Comparison of ENCODE assay signal across 9 cellular contexts in the genomic region with DNA sequence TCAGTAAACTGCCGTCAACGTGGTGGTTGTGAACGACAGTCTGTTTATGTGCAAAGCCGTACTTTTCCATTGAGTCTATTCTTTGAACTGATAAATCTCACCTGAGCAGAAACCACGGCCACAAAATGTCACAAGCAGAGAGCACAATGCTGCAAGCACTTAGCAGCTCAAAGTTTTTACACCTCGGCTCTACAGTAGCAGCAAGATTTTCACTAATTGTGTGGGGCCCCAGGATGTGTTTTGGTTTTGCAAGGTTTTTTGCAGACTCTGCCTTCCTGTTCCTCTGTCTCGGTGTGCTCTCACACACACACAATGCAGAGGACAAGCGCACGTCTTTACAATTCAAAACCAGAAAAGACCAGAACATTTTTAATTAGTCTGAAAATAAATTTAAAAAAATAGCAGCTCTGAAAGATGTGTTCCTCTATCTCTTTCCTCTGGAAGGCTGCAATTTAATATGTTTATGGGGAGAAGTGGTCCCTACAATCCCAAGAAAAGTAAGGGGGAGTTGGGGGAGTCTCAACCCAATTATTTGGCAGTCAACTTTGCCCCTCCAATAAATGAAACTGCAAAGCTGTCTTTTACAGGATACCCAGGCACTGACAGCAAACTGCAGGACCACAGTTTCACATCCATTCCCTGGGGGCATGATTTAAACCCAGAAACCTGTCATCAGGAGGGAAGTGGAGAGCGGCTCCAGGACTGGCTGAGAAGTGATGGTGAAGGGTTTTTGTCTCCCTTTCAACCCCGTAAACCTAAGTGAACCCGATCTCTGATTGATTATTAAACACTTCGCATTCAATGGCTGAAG.
A peak's percentile ranks its signal among the peaks of the same experiment; 100 is the strongest.
DNase-seq lines count a peak whose midpoint lies in the region; ATAC-seq and TF ChIP-seq lines count a peak whose summit lies in the region.
"Had no signal": no experiment of that assay in that cellular context is flagged by ENCODE, and none has a peak within 500 bp of the region (broad histone marks: within the 10 kb centered on the region; RNA-seq: fewer than 3 reads in every experiment).

No MANE protein-coding gene starts in this region.

- no peaks in the 10 kb centered on the region for H3K9me3 ChIP-seq in right lobe of liver
- H3K9me3 ChIP-seq in testis: no peaks in the 10 kb centered on the region
- H3K9me3 ChIP-seq: adrenal gland had no signal

- intact Hi-C loops in left ventricle myocardium superior (cut with micrococcal nuclease) (no loop called here), Right ventricle myocardium superior (cut with DNase I) (no loop called here), right lobe of liver (cut with DNase I) (no loop called here), testis (cut with DNase I; ENCODE audit: low total_unique reads) (no loop called here)
- intact Hi-C loops in activated CD4-positive, alpha-beta T cell treated with anti-CD3 and anti-CD28 coated beads, Interleukin-2, amount 10 ng/mL, durations not matched to agents 24 days and 14 days (cut with micrococcal nuclease): loop anchor here (1.0 kb wide), 3 partner anchors 8 to 75 kb away; no protein-coding TSS in a partner anchor

- peaks cover 67% of the 10 kb centered on the region for H3K4me1 Mint-ChIP-seq in activated CD4-positive, alpha-beta T cell treated with anti-CD3 and anti-CD28 coated beads, Interleukin-2, amount 10 ng/mL, durations not matched to agents 24 days and 14 days

- H3K27me3 ChIP-seq in right lobe of liver (no peaks in the 10 kb centered on the region), testis (no peaks in the 10 kb centered on the region)
- H3K27me3 ChIP-seq: adrenal gland had no signal

- H3K4me1 ChIP-seq in right lobe of liver (peaks cover 0 to 14% (median 0%) of the 10 kb centered on the region in 4 donors), testis (peaks cover 4% of the 10 kb centered on the region)

- H3K9me3 Mint-ChIP-seq in activated CD4-positive, alpha-beta T cell treated with anti-CD3 and anti-CD28 coated beads, Interleukin-2, amount 10 ng/mL, durations not matched to agents 24 days and 14 days: peaks cover 4% of the 10 kb centered on the region

- peak; percentile 30 for ATAC-seq in left ventricle myocardium superior
- ATAC-seq in Right ventricle myocardium superior (ENCODE audit: poor library complexity): no peak
- peak; percentile 64 for ATAC-seq in HG03280 (IDR thresholded peaks at IDR 0.05; ENCODE audit: unreplicated experiment)
- ATAC-seq in right lobe of liver: peak; percentile 51 to 71 (median 58)

- no peak for TF ChIP-seq POLR2A in right lobe of liver (IDR thresholded peaks at IDR 0.05)
- TF ChIP-seq POLR2A in testis (IDR thresholded peaks at IDR 0.05): no peak

- peak overlapping the region; percentile 79 for H3K27ac Mint-ChIP-seq in activated CD4-positive, alpha-beta T cell treated with anti-CD3 and anti-CD28 coated beads, Interleukin-2, amount 10 ng/mL, durations not matched to agents 24 days and 14 days

- no peaks in the 10 kb centered on the region for H3K27me3 Mint-ChIP-seq in activated CD4-positive, alpha-beta T cell treated with anti-CD3 and anti-CD28 coated beads, Interleukin-2, amount 10 ng/mL, durations not matched to agents 24 days and 14 days

- WGBS in right lobe of liver (ENCODE audit: insufficient coverage, low coverage, low lambda C conversion rate, missing lambda C conversion rate): 27% methylated on average over 13 of the region's 13 CpGs
- 57 to 61% methylated on average over 13 of the region's 13 CpGs for WGBS in testis, 2 donors

- H3K36me3 Mint-ChIP-seq in activated CD4-positive, alpha-beta T cell treated with anti-CD3 and anti-CD28 coated beads, Interleukin-2, amount 10 ng/mL, durations not matched to agents 24 days and 14 days (ENCODE audit: low read depth): peaks cover 3% of the 10 kb centered on the region

- H3K36me3 ChIP-seq in right lobe of liver (no peaks in the 10 kb centered on the region), testis (ENCODE audit: low read depth, missing control alignments) (no peaks in the 10 kb centered on the region)
- H3K36me3 ChIP-seq: adrenal gland had no signal

- H3K4me3 ChIP-seq in right lobe of liver (no peak overlapping the region), testis (no peak overlapping the region)

- H3K4me3 Mint-ChIP-seq in activated CD4-positive, alpha-beta T cell treated with anti-CD3 and anti-CD28 coated beads, Interleukin-2, amount 10 ng/mL, durations not matched to agents 24 days and 14 days: peak overlapping the region; percentile 69

- H3K27ac ChIP-seq in right lobe of liver (peak overlapping the region in 1 of 3 donors; percentile 40), testis (no peak overlapping the region)

- no peak for TF ChIP-seq CTCF in right lobe of liver (IDR thresholded peaks at IDR 0.05)
- no peak for TF ChIP-seq CTCF in testis (IDR thresholded peaks at IDR 0.05)

- DNase-seq in left ventricle myocardium superior (no peak), Right ventricle myocardium superior (no peak), right lobe of liver (no peak), testis (no peak), HUDEP-2 (lab: John Stamatoyannopoulos, UW; ENCODE audit: unreplicated experiment in 76 of 76) (no peak), SW480 (ENCODE audit: low spot score) (no peak)
- peak; percentile 92 for DNase-seq in activated CD4-positive, alpha-beta T cell treated with anti-CD3 and anti-CD28 coated beads, Interleukin-2, amount 10 ng/mL, durations not matched to agents 24 days and 14 days
